19 cellular contexts compared by ENCODE assay signal in the genomic region with DNA sequence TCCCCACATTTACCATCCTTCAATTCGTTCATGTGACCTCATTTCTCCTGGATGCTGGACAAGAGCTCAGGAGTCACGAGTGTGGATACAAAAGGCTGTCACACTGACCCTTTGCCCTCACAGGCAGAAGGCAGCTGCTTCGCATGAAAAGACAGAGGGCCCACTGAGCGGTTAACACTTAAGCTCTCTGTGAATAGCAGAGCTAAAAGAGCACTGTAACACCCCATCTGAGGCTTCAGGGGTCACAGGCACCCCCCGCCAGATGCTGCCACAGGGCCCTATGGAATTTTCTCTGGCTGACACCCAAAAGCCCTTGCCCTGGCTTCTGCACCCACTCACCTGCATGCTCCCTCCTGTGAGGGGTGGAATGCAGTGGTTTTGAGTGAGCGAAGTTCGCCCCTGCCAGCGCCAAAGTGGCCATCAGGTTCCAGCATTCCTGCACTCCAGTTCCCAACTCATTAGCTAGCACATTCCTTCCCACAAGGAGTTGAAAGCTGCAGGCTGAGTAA.
DNase-seq lines count a peak whose midpoint lies in the region; ATAC-seq, FAIRE-seq and TF ChIP-seq lines count a peak whose summit lies in the region.
"Had no signal": no experiment of that assay in that cellular context is flagged by ENCODE, and none has a peak within 500 bp of the region (broad histone marks: within the 10 kb centered on the region; RNA-seq: fewer than 3 reads in every experiment).

No MANE protein-coding gene starts in this region.

- TF ChIP-seq CTCF in mammary epithelial cell (conservative IDR thresholded peaks at IDR 0.05 in 1 of 2, IDR thresholded peaks at IDR 0.05 in 1 of 2; ENCODE audit: extremely low read depth in 1 of 2, insufficient read depth in 1 of 2, low read depth in 1 of 2, low read length in 2 of 2) (no peak), MCF 10A (IDR thresholded peaks at IDR 0.05; ENCODE audit: unreplicated experiment) (no peak), epithelial cell of proximal tubule (conservative IDR thresholded peaks at IDR 0.05; ENCODE audit: low read depth, low read length) (no peak), HepG2 (CRISPR knock-in tag; IDR thresholded peaks at IDR 0.05) (no peak), spleen (IDR thresholded peaks at IDR 0.05 in 8 of 11, conservative IDR thresholded peaks at IDR 0.05 in 3 of 11) (no peak), WERI-Rb-1 (IDR thresholded peaks at IDR 0.05; ENCODE audit: low read depth, low read length) (no peak)

- H3K9me3 ChIP-seq in mammary epithelial cell (replicated peaks; ENCODE audit: insufficient read depth, low read length) (no peaks in the 10 kb centered on the region), HepG2 (ENCODE audit: low read length) (no peaks in the 10 kb centered on the region), spleen (no peaks in the 10 kb centered on the region), WERI-Rb-1 (ENCODE audit: severe bottlenecking) (no peaks in the 10 kb centered on the region)
- H3K9me3 ChIP-seq: ovary had no signal

- H3K36me3 ChIP-seq in mammary epithelial cell (ENCODE audit: insufficient read depth, low read length) (no peaks in the 10 kb centered on the region), HepG2 (replicated peaks in 1 of 2; ENCODE audit: control insufficient read depth in 1 of 2, insufficient read depth in 2 of 2, low read length in 2 of 2) (no peaks in the 10 kb centered on the region), spleen (no peaks in the 10 kb centered on the region), WERI-Rb-1 (no peaks in the 10 kb centered on the region)
- H3K36me3 ChIP-seq: ovary, tibial nerve had no signal

- H3K36me3 Mint-ChIP-seq in MCF 10A (ENCODE audit: insufficient read depth, unreplicated experiment) = no peaks in the 10 kb centered on the region
- H3K36me3 Mint-ChIP-seq: activated naive CD8-positive, alpha-beta T cell; CD4-positive, CD25-positive, alpha-beta regulatory T cell had no signal

- dilution Hi-C loops in mammary epithelial cell (cut with HindIII; ENCODE audit: low sequenced_read_pairs) = no loop called here

- TF ChIP-seq POLR2A in HepG2 (IDR thresholded peaks at IDR 0.05; ENCODE audit: insufficient read depth in 1 of 2, low read depth in 2 of 2, low read length in 2 of 2) = no peak
- TF ChIP-seq POLR2A in spleen (IDR thresholded peaks at IDR 0.05) = no peak

- H3K4me3 ChIP-seq in mammary epithelial cell (replicated peaks in 1 of 3; ENCODE audit: insufficient read depth in 1 of 3, low read depth in 2 of 3, low read length in 3 of 3) = no peak overlapping the region
- no peak overlapping the region for H3K4me3 ChIP-seq in epithelial cell of proximal tubule (ENCODE audit: low read depth, low read length)
- peak overlapping the region in 1 of 3 experiments; percentile 31; a peak in 1 of 6 replicates for H3K4me3 ChIP-seq in HepG2 (replicated peaks in 1 of 3; ENCODE audit: insufficient read depth in 1 of 3, low read depth in 2 of 3, low read length in 3 of 3)
- H3K4me3 ChIP-seq in spleen = no peak overlapping the region
- no peak overlapping the region for H3K4me3 ChIP-seq in WERI-Rb-1 (ENCODE audit: low read depth, low read length)
- H3K4me3 ChIP-seq: ovary, tibial nerve had no signal

- ATAC-seq in HepG2 = peak; percentile 88
- no peak for ATAC-seq in stimulated activated naive CD8-positive, alpha-beta T cell treated with anti-CD3 and anti-CD28 coated beads, Interleukin-15, amount 100 ng/mL, for 72 hours

- CTCF ChIA-PET in mammary epithelial cell (lab: Charles Lee; ENCODE audit: low non-redundant PET) = no interaction called here
- CTCF ChIA-PET in MCF 10A (lab: Yijun Ruan, JAX) = interaction anchor here (0.7 to 1.0 kb wide), 2 partner anchors 33 to 329 kb away, joined by 3 to 5 read pairs; no protein-coding TSS in a partner anchor
- CTCF ChIA-PET in HepG2 (lab: Yijun Ruan, JAX; ENCODE audit: low intra/inter-chr PET ratio, low total read pairs) = no interaction called here

- H3K4me1 Mint-ChIP-seq in MCF 10A (ENCODE audit: insufficient read depth, unreplicated experiment) = peaks cover 20% of the 10 kb centered on the region
- H3K4me1 Mint-ChIP-seq in stimulated activated naive CD8-positive, alpha-beta T cell treated with anti-CD3 and anti-CD28 coated beads, Interleukin-15, amount 100 ng/mL, for 72 hours = no peaks in the 10 kb centered on the region
- H3K4me1 Mint-ChIP-seq: activated CD4-positive, alpha-beta T cell treated with anti-CD3 and anti-CD28 coated beads, Interleukin-2, amount 10 ng/mL, durations not matched to agents 24 days and 14 days; CD4-positive, CD25-positive, alpha-beta regulatory T cell had no signal

- H3K79me2 ChIP-seq in mammary epithelial cell (ENCODE audit: insufficient read depth, low read length) (no peaks in the 10 kb centered on the region), HepG2 (ENCODE audit: insufficient read depth, low read length) (no peaks in the 10 kb centered on the region)

- no peak overlapping the region for H3K4me2 ChIP-seq in mammary epithelial cell (ENCODE audit: insufficient read depth, low read depth, low read length)
- H3K4me2 ChIP-seq in HepG2 (ENCODE audit: low read depth, low read length) = peak overlapping the region; percentile 40

- no peak for TF ChIP-seq RAD21 in HepG2 (CRISPR knock-in tag; IDR thresholded peaks at IDR 0.05)

- H4K20me1 ChIP-seq in mammary epithelial cell (ENCODE audit: insufficient read depth, low read length) = no peaks in the 10 kb centered on the region
- no peaks in the 10 kb centered on the region for H4K20me1 ChIP-seq in HepG2 (ENCODE audit: insufficient read depth, low read length)

- BruUV-seq in mammary epithelial cell (replicated peaks; lab: Mats Ljungman, UMichigan) (no TSS peak), MCF 10A (replicated peaks; lab: Mats Ljungman, UMichigan) (no TSS peak), HepG2 (replicated peaks; lab: Mats Ljungman, UMichigan) (no TSS peak)

- 36% methylated on average over 8 of the region's 8 CpGs for WGBS in mammary epithelial cell (ENCODE audit: low coverage, missing lambda C conversion rate)
- WGBS in HepG2 (ENCODE audit: low lambda C conversion rate) = 0% methylated on average over 7 of the region's 8 CpGs
- WGBS in spleen, 5 donors = 86 to 91% (median 86%) methylated on average over 8 of the region's 8 CpGs

- no peak for FAIRE-seq in HepG2 (lab: Jason Lieb, UNC)
- FAIRE-seq: GM12892 had no signal

- H3K4me1 ChIP-seq in mammary epithelial cell (ENCODE audit: insufficient read depth, low read length) (peaks cover 44% of the 10 kb centered on the region), HepG2 (ENCODE audit: insufficient read depth, low read length) (peaks cover 12% of the 10 kb centered on the region; the same call in 1 of the 2 replicates), spleen (peaks cover 0 to 8% (median 0%) of the 10 kb centered on the region in 6 donors)
- H3K4me1 ChIP-seq: tibial nerve had no signal

- H3K27me3 Mint-ChIP-seq in MCF 10A (ENCODE audit: insufficient read depth, unreplicated experiment) = no peaks in the 10 kb centered on the region
- H3K27me3 Mint-ChIP-seq in stimulated activated naive CD8-positive, alpha-beta T cell treated with anti-CD3 and anti-CD28 coated beads, Interleukin-15, amount 100 ng/mL, for 72 hours = peaks cover 23% of the 10 kb centered on the region
- H3K27me3 Mint-ChIP-seq: activated naive CD8-positive, alpha-beta T cell; CD4-positive, CD25-positive, alpha-beta regulatory T cell had no signal

- no peak overlapping the region for H3K4me3 Mint-ChIP-seq in MCF 10A (ENCODE audit: unreplicated experiment)
- H3K4me3 Mint-ChIP-seq in stimulated activated naive CD8-positive, alpha-beta T cell treated with anti-CD3 and anti-CD28 coated beads, Interleukin-15, amount 100 ng/mL, for 72 hours = no peak overlapping the region
- H3K4me3 Mint-ChIP-seq: activated CD4-positive, alpha-beta T cell treated with anti-CD3 and anti-CD28 coated beads, Interleukin-2, amount 10 ng/mL, durations not matched to agents 24 days and 14 days; activated naive CD8-positive, alpha-beta T cell; CD4-positive, CD25-positive, alpha-beta regulatory T cell had no signal

- H2AFZ ChIP-seq in mammary epithelial cell (ENCODE audit: low read depth, low read length) (peak overlapping the region; percentile 77), HepG2 (ENCODE audit: low read length) (no peak overlapping the region)

- DNase-seq in mammary epithelial cell = no peak
- DNase-seq in MCF 10A (ENCODE audit: unreplicated experiment) = no peak
- DNase-seq in epithelial cell of proximal tubule (ENCODE audit: low read depth) = peak; percentile 74
- DNase-seq in HepG2 (ENCODE audit: low spot score) = peak; percentile 7
- peak; percentile 38 for DNase-seq in spleen
- no peak for DNase-seq in WERI-Rb-1
- no peak for DNase-seq in stimulated activated naive CD8-positive, alpha-beta T cell treated with anti-CD3 and anti-CD28 coated beads, Interleukin-15, amount 100 ng/mL, for 72 hours
- no peak for DNase-seq in NCI-H345 (lab: John Stamatoyannopoulos, UW)
- DNase-seq: activated CD4-positive, alpha-beta T cell treated with anti-CD3 and anti-CD28 coated beads, Interleukin-2, amount 10 ng/mL, durations not matched to agents 24 days and 14 days; CD4-positive, CD25-positive, alpha-beta regulatory T cell; Karpas-422; NCI-H187; ovary; T-helper 9 cell had no signal

- no peak overlapping the region for H3K27ac ChIP-seq in mammary epithelial cell (ENCODE audit: insufficient read depth, low read depth, low read length)
- H3K27ac ChIP-seq in HepG2 (ENCODE audit: extremely low read length, insufficient read depth, low read length) = no peak overlapping the region
- no peak overlapping the region for H3K27ac ChIP-seq in spleen
- no peak overlapping the region for H3K27ac ChIP-seq in WERI-Rb-1
- H3K27ac ChIP-seq: 22Rv1, epithelial cell of prostate, ovary, tibial nerve had no signal

- TF ChIP-seq EP300 in HepG2 (IDR thresholded peaks at IDR 0.05; ENCODE audit: low read depth in 2 of 2, low read length in 2 of 2) (no peak), HepG2 (CRISPR knock-in tag; IDR thresholded peaks at IDR 0.05; ENCODE audit: borderline replicate concordance) (no peak)

- POLR2A ChIA-PET in MCF 10A (lab: Yijun Ruan, JAX) = interaction anchor here (0.6 to 1.0 kb wide), 3 partner anchors 14 to 33 kb away, joined by 3 read pairs; no protein-coding TSS in a partner anchor
- POLR2A ChIA-PET in HepG2 (lab: Yijun Ruan, JAX) = no interaction called here

- H3K27ac Mint-ChIP-seq in MCF 10A (ENCODE audit: low read depth, unreplicated experiment) = no peak overlapping the region
- H3K27ac Mint-ChIP-seq in stimulated activated naive CD8-positive, alpha-beta T cell treated with anti-CD3 and anti-CD28 coated beads, Interleukin-15, amount 100 ng/mL, for 72 hours = no peak overlapping the region
- H3K27ac Mint-ChIP-seq: activated CD4-positive, alpha-beta T cell treated with anti-CD3 and anti-CD28 coated beads, Interleukin-2, amount 10 ng/mL, durations not matched to agents 24 days and 14 days; activated naive CD8-positive, alpha-beta T cell; CD4-positive, CD25-positive, alpha-beta regulatory T cell had no signal

- in situ Hi-C loops in mammary epithelial cell (cut with MboI; ENCODE audit: low sequenced_read_pairs in 2 of 2) = no loop called here
- in situ Hi-C loops in HepG2 (cut with HindIII; ENCODE audit: extremely low pct_ligation_motif_present, low pct_unique_long_range_greater_than_20kb) = no loop called here

- H3K27me3 ChIP-seq in mammary epithelial cell (ENCODE audit: insufficient read depth, low read length) (no peaks in the 10 kb centered on the region), HepG2 (ENCODE audit: control insufficient read depth in 1 of 2, insufficient read depth in 2 of 2, low read length in 2 of 2) (no peaks in the 10 kb centered on the region; a peak in 3 of 5 replicates), spleen (replicated peaks in 1 of 7) (no peaks in the 10 kb centered on the region), WERI-Rb-1 (ENCODE audit: insufficient read depth, low read depth, severe bottlenecking) (no peaks in the 10 kb centered on the region)
- H3K27me3 ChIP-seq: ovary, tibial nerve had no signal

- intact Hi-C loops in mammary epithelial cell (cut with micrococcal nuclease) = no loop called here
- intact Hi-C loops in MCF 10A (cut with micrococcal nuclease) = no loop called here
- intact Hi-C loops in HepG2 (cut with micrococcal nuclease; ENCODE audit: unreplicated experiment) = no loop called here
- intact Hi-C loops in spleen (cut with DNase I; ENCODE audit: low total_unique reads) = no loop called here

- H3K9me3 Mint-ChIP-seq in MCF 10A (ENCODE audit: unreplicated experiment) = no peaks in the 10 kb centered on the region
- no peaks in the 10 kb centered on the region for H3K9me3 Mint-ChIP-seq in stimulated activated naive CD8-positive, alpha-beta T cell treated with anti-CD3 and anti-CD28 coated beads, Interleukin-15, amount 100 ng/mL, for 72 hours

- H3K9ac ChIP-seq in mammary epithelial cell (ENCODE audit: insufficient read depth, low read length) (no peak overlapping the region), HepG2 (ENCODE audit: insufficient read depth, low read depth, low read length) (no peak overlapping the region)

Comparison
In these comparisons a context has a peak if more than half of its experiments do, and no peak if none do; other contexts are left out.
1. DNase-seq: peak in epithelial cell of proximal tubule (single experiment), HepG2 (single experiment) and spleen (single experiment); none in mammary epithelial cell (single experiment), MCF 10A (single experiment), WERI-Rb-1 (single experiment), stimulated activated naive CD8-positive, alpha-beta T cell treated with anti-CD3 and anti-CD28 coated beads, Interleukin-15, amount 100 ng/mL, for 72 hours (0 of 2) and NCI-H345 (single experiment).